Comparison of ENCODE assay signal across 22 cellular contexts in the genomic region with DNA sequence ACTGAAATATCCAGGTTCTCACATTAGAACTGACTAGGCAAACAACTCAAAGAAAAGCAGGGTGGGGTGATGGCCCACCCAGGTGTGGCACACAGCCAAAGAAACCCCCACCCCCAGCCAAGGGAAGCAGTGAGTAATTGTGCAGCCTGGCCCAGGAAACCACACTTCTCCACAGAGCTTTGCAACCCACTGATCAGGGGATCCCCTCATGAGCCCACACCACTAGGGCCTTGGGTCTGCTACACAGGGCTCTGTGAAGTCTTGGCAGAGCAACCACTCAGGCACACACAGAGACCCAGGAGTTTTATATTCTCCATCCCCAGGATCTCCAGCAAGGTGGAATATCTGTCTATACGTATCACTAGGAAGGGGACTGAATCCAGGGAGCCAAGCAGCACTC. TPM values are rescaled to one million over a fixed set of nuclear protein-coding genes. Genes with fewer than 3 reads are reported as not detected.
DNase-seq lines count a peak whose midpoint lies in the region; ATAC-seq lines count a peak whose summit lies in the region.
"Had no signal": no experiment of that assay in that cellular context is flagged by ENCODE, and none has a peak within 500 bp of the region (broad histone marks: within the 10 kb centered on the region; RNA-seq: fewer than 3 reads in every experiment).

No MANE protein-coding gene starts in this region.

- no peak overlapping the region for H3K18ac ChIP-seq in mesendoderm (ENCODE audit: low read length)

- no peak overlapping the region for H4K8ac ChIP-seq in mesendoderm (ENCODE audit: low read depth, low read length)

- H3K23ac ChIP-seq in mesendoderm (ENCODE audit: low read length): no peak overlapping the region

- ATAC-seq in GM19023 (IDR thresholded peaks at IDR 0.05; ENCODE audit: unreplicated experiment): peak; percentile 84
- peak; percentile 81 for ATAC-seq in HG02588 (IDR thresholded peaks at IDR 0.05; ENCODE audit: unreplicated experiment)
- ATAC-seq in HG03108 (IDR thresholded peaks at IDR 0.05; ENCODE audit: unreplicated experiment): peak; percentile 58
- no peak for ATAC-seq in HG03280 (IDR thresholded peaks at IDR 0.05; ENCODE audit: unreplicated experiment)
- ATAC-seq: A549, K562 had no signal

- H3K4me1 ChIP-seq in mesendoderm (ENCODE audit: control insufficient read depth, low read depth, low read length): no peaks in the 10 kb centered on the region
- H3K4me1 ChIP-seq: A549 had no signal

- peak overlapping the region; percentile 21 for H3K4ac ChIP-seq in mesendoderm (ENCODE audit: low read depth, low read length)

- H2BK120ac ChIP-seq in mesendoderm (ENCODE audit: low read depth, low read length): no peak overlapping the region

- H4K5ac ChIP-seq in mesendoderm (ENCODE audit: low read length): no peak overlapping the region

- no peaks in the 10 kb centered on the region for H3K27me3 ChIP-seq in mesendoderm (ENCODE audit: insufficient read depth, low read length, poor library complexity)

- no peak overlapping the region for H3K4me2 ChIP-seq in mesendoderm (ENCODE audit: low read length)
- H3K4me2 ChIP-seq: A549 had no signal

- H3K9ac ChIP-seq in mesendoderm (ENCODE audit: low read length): no peak overlapping the region

- no peak overlapping the region for H3K27ac ChIP-seq in mesendoderm (ENCODE audit: low read depth, low read length)
- H3K27ac ChIP-seq: A549, SK-N-MC had no signal

- no peaks in the 10 kb centered on the region for H3K79me2 ChIP-seq in mesendoderm (ENCODE audit: control insufficient read depth, insufficient read depth, low read length)

- H3K4me3 ChIP-seq in mesendoderm (ENCODE audit: low read length): no peak overlapping the region
- H3K4me3 ChIP-seq: A549, K562, SK-N-MC had no signal

- no peak overlapping the region for H3K56ac ChIP-seq in mesendoderm (ENCODE audit: low read length)

- H3K36me3 ChIP-seq in mesendoderm (ENCODE audit: control insufficient read depth, insufficient read depth, low read length): no peaks in the 10 kb centered on the region

- H2BK5ac ChIP-seq in mesendoderm (ENCODE audit: low read length): no peak overlapping the region

- no peak overlapping the region for H2BK15ac ChIP-seq in mesendoderm (replicated peaks; ENCODE audit: low read depth)

- no peaks in the 10 kb centered on the region for H3K79me1 ChIP-seq in mesendoderm (ENCODE audit: low read length)

- no CpG with 5 or more reads among the region's 1 CpG for WGBS in mesendoderm (ENCODE audit: extremely low coverage, insufficient coverage, low lambda C conversion rate)

- H2AK5ac ChIP-seq in mesendoderm (ENCODE audit: low read length): no peak overlapping the region

- no peak for DNase-seq in mesendoderm
- no peak for DNase-seq in NCI-H146 treated with DMSO at 0.1 percent for 48 hours (lab: John Stamatoyannopoulos, UW; ENCODE audit: unreplicated experiment)
- no peak for DNase-seq in central memory CD4-positive, alpha-beta T cell
- DNase-seq in activated naive CD4-positive, alpha-beta T cell (lab: John Stamatoyannopoulos, UW): no peak
- DNase-seq: CD4-positive, alpha-beta memory T cell; DMS53; EL; H9; NCI-H1105 treated with DMSO at 0.1 percent for 48 hours; NCI-H1694 treated with DMSO at 0.1 percent for 48 hours; NCI-H510A; NCI-H82; OCI-M1; SHP77 had no signal

RNA-seq across cellular contexts. Expression of gene TRIM42, which starts 22.2 kb away (rescaled TPM):
- not detected for polyA plus RNA-seq in mesendoderm (2013, experiment 1 of 2)
- not detected for polyA plus RNA-seq in mesendoderm (2013, experiment 2 of 2)
- polyA plus RNA-seq: A549; BJ; CD4-positive, alpha-beta memory T cell; K562 had no signal
